In the genomic region with DNA sequence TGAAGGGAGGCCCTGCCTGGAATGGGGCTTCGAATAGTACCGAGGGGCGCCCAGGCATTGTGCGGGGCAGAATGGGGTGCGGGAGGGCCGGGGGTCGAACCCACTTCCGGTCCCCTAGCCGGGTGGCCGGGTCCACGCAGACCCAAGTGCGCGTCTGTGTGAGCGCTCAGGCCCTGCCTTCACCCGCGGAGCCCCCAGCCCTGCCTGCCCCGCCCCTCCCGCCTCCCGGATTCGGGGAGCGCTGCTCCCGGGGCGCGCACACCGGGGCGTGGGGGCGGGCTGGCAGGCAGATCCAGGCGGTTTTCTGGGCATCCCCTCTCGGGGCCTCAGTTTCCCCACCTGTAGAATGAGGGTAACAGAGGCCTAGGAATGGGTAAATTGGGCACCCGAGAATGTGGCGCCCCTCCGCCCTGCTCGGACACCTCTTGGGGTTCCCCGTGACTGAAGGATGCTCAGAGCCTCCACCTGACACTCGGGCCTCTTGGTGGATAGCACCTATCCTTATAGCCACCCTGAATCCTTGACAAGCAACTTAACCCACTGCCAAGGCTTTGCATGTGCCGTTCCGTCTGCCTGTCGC, we compare ENCODE assay signal across 8 cellular contexts. TPM values are rescaled to one million over a fixed set of nuclear protein-coding genes. Genes with fewer than 3 reads are reported as not detected.
DNase-seq lines count a peak whose midpoint lies in the region; ATAC-seq and TF ChIP-seq lines count a peak whose summit lies in the region.

No MANE protein-coding gene starts in this region.

- no peak for TF ChIP-seq POLR2A in esophagus squamous epithelium (IDR thresholded peaks at IDR 0.05)
- no peak for TF ChIP-seq POLR2A in prostate gland (IDR thresholded peaks at IDR 0.05)

- no peaks in the 10 kb centered on the region for H3K9me3 Mint-ChIP-seq in activated T-cell treated with anti-CD3 and anti-CD28 coated beads, Interleukin-2, amount 50 U/mL, for 24 hours

- H3K36me3 ChIP-seq in esophagus squamous epithelium = peaks cover 0 to 16% (median 0%) of the 10 kb centered on the region in 3 donors
- H3K36me3 ChIP-seq in prostate gland = no peaks in the 10 kb centered on the region

- H3K27me3 ChIP-seq in esophagus squamous epithelium (no peaks in the 10 kb centered on the region), prostate gland (replicated peaks; ENCODE audit: insufficient read depth) (no peaks in the 10 kb centered on the region)

- peak overlapping the region; percentile 95 for H3K27ac ChIP-seq in VCaP
- peak overlapping the region; percentile 89 to 99 (median 96) for H3K27ac ChIP-seq in esophagus squamous epithelium
- H3K27ac ChIP-seq in prostate gland = peak overlapping the region; percentile 87 to 90

- no peaks in the 10 kb centered on the region for H3K27me3 Mint-ChIP-seq in activated T-cell treated with anti-CD3 and anti-CD28 coated beads, Interleukin-2, amount 50 U/mL, for 24 hours

- H3K9me3 ChIP-seq in esophagus squamous epithelium = no peaks in the 10 kb centered on the region
- H3K9me3 ChIP-seq in prostate gland = no peaks in the 10 kb centered on the region

- H3K4me3 Mint-ChIP-seq in activated T-cell treated with anti-CD3 and anti-CD28 coated beads, Interleukin-2, amount 50 U/mL, for 24 hours = peak overlapping the region; percentile 84

- intact Hi-C loops in esophagus squamous epithelium (cut with DNase I) (no loop called here), prostate gland (cut with DNase I) (loop anchor here (5.0 to 10.0 kb wide), 2 partner anchors 36 to 149 kb away; a partner anchor contains a TSS)

- H3K4me1 ChIP-seq in esophagus squamous epithelium = peaks cover 44 to 76% (median 56%) of the 10 kb centered on the region in 3 donors
- H3K4me1 ChIP-seq in prostate gland (replicated peaks) = peaks cover 21% of the 10 kb centered on the region

- ATAC-seq in GM18520 (IDR thresholded peaks at IDR 0.05; ENCODE audit: unreplicated experiment) = no peak

- peak overlapping the region; percentile 66 to 98 (median 84) for H3K4me3 ChIP-seq in esophagus squamous epithelium
- peak overlapping the region; percentile 75 to 92 for H3K4me3 ChIP-seq in prostate gland

- peaks cover 33% of the 10 kb centered on the region for H3K36me3 Mint-ChIP-seq in activated T-cell treated with anti-CD3 and anti-CD28 coated beads, Interleukin-2, amount 50 U/mL, for 24 hours (ENCODE audit: low read depth)

- TF ChIP-seq CTCF in VCaP (conservative IDR thresholded peaks at IDR 0.05) (no peak), esophagus squamous epithelium (IDR thresholded peaks at IDR 0.05) (no peak), prostate gland (IDR thresholded peaks at IDR 0.05) (no peak)

- 0 to 20% methylated on average over 3 to 11 of the region's 38 CpGs for WGBS in esophagus squamous epithelium, 2 donors
- 2% methylated on average over 34 of the region's 38 CpGs for WGBS in prostate gland

- no peak for DNase-seq in activated T-cell treated with anti-CD3 and anti-CD28 coated beads, Interleukin-2, amount 50 U/mL, for 24 hours
- DNase-seq in activated T-cell treated with anti-CD3 and anti-CD28 coated beads, Interleukin-2, amount 50 U/mL, for 1 hour = no peak
- no peak for DNase-seq in esophagus squamous epithelium (lab: John Stamatoyannopoulos, UW)
- DNase-seq in prostate gland (ENCODE audit: low spot score) = no peak
- no peak for DNase-seq in HuH-7.5 (ENCODE audit: low spot score)
- DNase-seq in CD1c-positive myeloid dendritic cell (ENCODE audit: extremely low spot score) = no peak

- H3K4me1 Mint-ChIP-seq in activated T-cell treated with anti-CD3 and anti-CD28 coated beads, Interleukin-2, amount 50 U/mL, for 24 hours (ENCODE audit: low read depth) = peaks cover 28% of the 10 kb centered on the region

- H3K27ac Mint-ChIP-seq in activated T-cell treated with anti-CD3 and anti-CD28 coated beads, Interleukin-2, amount 50 U/mL, for 24 hours = peak overlapping the region; percentile 78

RNA-seq across cellular contexts. Expression of a gene that starts 0.7 kb away (rescaled TPM):
- total RNA-seq in esophagus squamous epithelium = 10 to 100 TPM; 20.4 to 42.1 (median 29.1) TPM
- 10 to 100 TPM; 41.3 to 71.6 TPM for total RNA-seq in prostate gland

RNA-seq across cellular contexts. Expression of a gene that starts 20.0 kb away (rescaled TPM):
- 10 to 100 TPM; 11.3 to 90.5 (median 25.7) TPM for total RNA-seq in esophagus squamous epithelium
- 10 to 100 TPM; 20.9 to 22.5 TPM for total RNA-seq in prostate gland

RNA-seq across cellular contexts. Expression of a gene that starts 39.4 kb away (rescaled TPM):
- total RNA-seq in esophagus squamous epithelium (10 to 100 TPM; 10.6 to 23.5 (median 14.0) TPM), prostate gland (10 to 100 TPM in 1 of 2 donors, 1 to 10 TPM in 1; 8.5 to 21.1 TPM)

RNA-seq across cellular contexts. Expression of a gene that starts 50.2 kb away (rescaled TPM):
- total RNA-seq in esophagus squamous epithelium (under 1 TPM in 3 of 4 donors, not detected in 1; 0.30 to 0.76 (median 0.44) TPM), prostate gland (1 to 10 TPM; 2.5 to 6.0 TPM)

RNA-seq across cellular contexts. Expression of a gene that starts 56.1 kb away (rescaled TPM):
- total RNA-seq in esophagus squamous epithelium = 1 to 10 TPM; 2.3 to 4.8 (median 4.1) TPM
- 10 to 100 TPM in 1 of 2 donors, 1 to 10 TPM in 1; 6.1 to 10.8 TPM for total RNA-seq in prostate gland
